ENCODE assay signal across 8 cellular contexts in the genomic region with DNA sequence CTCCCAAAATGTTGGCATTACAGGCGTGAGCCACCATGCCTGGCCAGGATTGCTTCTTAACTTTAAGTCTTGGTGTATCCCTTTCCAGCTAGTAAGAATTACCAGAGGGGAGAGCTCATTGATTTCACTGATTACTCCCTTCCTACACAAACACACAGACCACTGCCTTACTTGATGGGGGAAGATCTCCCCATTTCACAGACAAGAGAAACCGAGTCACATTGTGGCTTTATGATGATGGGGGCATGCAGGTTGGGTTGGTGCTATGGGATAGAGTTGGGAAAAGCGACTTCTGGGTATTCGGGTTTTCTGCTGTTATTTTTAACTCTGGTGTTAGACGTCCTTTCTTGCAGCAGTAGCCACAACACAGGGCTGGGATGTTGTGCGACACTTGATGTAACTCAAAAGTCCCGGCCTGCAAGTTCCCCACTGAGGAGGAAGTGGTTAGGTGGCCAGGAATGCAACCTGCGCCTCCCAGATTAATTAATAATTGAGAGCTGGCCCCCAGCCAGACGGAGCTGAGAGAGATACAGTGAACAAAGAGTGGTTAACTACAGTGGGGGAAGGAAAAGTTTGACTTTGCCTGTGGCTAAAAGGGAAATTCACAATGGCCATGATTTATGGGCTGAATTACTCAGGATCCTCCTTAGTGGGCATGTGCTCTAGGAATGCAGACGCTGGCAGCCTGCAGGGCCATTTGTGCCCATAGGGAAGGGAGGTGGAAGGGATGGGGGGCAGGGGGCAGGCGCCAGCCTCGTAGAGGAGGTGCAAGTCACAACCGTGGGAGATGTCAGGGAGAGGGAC.
DNase-seq lines count a peak whose midpoint lies in the region; ATAC-seq and TF ChIP-seq lines count a peak whose summit lies in the region.

No MANE protein-coding gene starts in this region.

- H3K4me2 ChIP-seq in MM.1S (ENCODE audit: low read depth, low read length) (0 out of 2 replicates have a peak overlapping the region, but pooled peaks have one; percentile 0), osteoblast (ENCODE audit: insufficient read depth, low read length) (peak overlapping the region; percentile 34)

- intact Hi-C loops in breast epithelium (cut with DNase I; ENCODE audit: low total_unique reads) = loop anchor here (10.0 kb wide), 1 partner anchor 61 kb away; a partner anchor contains a TSS
- intact Hi-C loops in sciatic nerve (cut with DNase I) = no loop called here

- no peak for TF ChIP-seq POLR2A in breast epithelium (IDR thresholded peaks at IDR 0.05)

- H3K27me3 ChIP-seq in MM.1S (replicated peaks; ENCODE audit: insufficient read depth, low read length) (peaks cover 23% of the 10 kb centered on the region; the same call in 1 of the 2 replicates), breast epithelium (no peaks in the 10 kb centered on the region), osteoblast (ENCODE audit: insufficient read depth, low read length) (no peaks in the 10 kb centered on the region)

- H3K9ac ChIP-seq in MM.1S (ENCODE audit: low read length) = no peak overlapping the region

- DNase-seq in AG20443 (ENCODE audit: low spot score) (peak; percentile 44), MM.1S (peak; percentile 39), breast epithelium (ENCODE audit: low spot score in 2 of 2) (peak; percentile 72 to 93), osteoblast (ENCODE audit: insufficient read length, low spot score, missing footprints) (peak; percentile 73), sciatic nerve (ENCODE audit: low spot score) (no peak)

- H3K4me3 ChIP-seq in MM.1S (ENCODE audit: low read length) (no peak overlapping the region), breast epithelium (no peak overlapping the region), osteoblast (ENCODE audit: insufficient read depth, low read length) (no peak overlapping the region)

- H4K20me1 ChIP-seq in MM.1S (ENCODE audit: insufficient read depth, low read length) (no peaks in the 10 kb centered on the region), osteoblast (ENCODE audit: insufficient read depth, low read length) (peaks cover 75% of the 10 kb centered on the region)

- H3K9me2 ChIP-seq in MM.1S (replicated peaks; ENCODE audit: insufficient read depth, low read length) = no peaks in the 10 kb centered on the region

- H3K4me1 ChIP-seq in MM.1S (ENCODE audit: low read length) = no peaks in the 10 kb centered on the region
- H3K4me1 ChIP-seq in breast epithelium = peaks cover 23 to 39% of the 10 kb centered on the region in 2 donors
- peaks cover 63% of the 10 kb centered on the region for H3K4me1 ChIP-seq in osteoblast (ENCODE audit: insufficient read depth, low read length)

- ATAC-seq in GM21529 (IDR thresholded peaks at IDR 0.05; ENCODE audit: unreplicated experiment) = peak; percentile 69
- ATAC-seq in HG02870 (IDR thresholded peaks at IDR 0.05; ENCODE audit: unreplicated experiment) = no peak
- no peak for ATAC-seq in activated CD4-positive, CD25-positive, alpha-beta regulatory T cell treated with anti-CD3 and anti-CD28 coated beads, Interleukin-2, amount 50 U/mL, for 24 hours
- ATAC-seq in sciatic nerve = no peak

- H3K9me3 ChIP-seq in MM.1S (replicated peaks; ENCODE audit: insufficient read depth, low read length) = no peaks in the 10 kb centered on the region
- H3K9me3 ChIP-seq in breast epithelium = no peaks in the 10 kb centered on the region
- no peaks in the 10 kb centered on the region for H3K9me3 ChIP-seq in osteoblast (ENCODE audit: low read depth, low read length)

- no peaks in the 10 kb centered on the region for H3F3A ChIP-seq in MM.1S (ENCODE audit: insufficient read depth, low read length)

- no peak overlapping the region for H3K27ac ChIP-seq in MM.1S (ENCODE audit: low read length)
- H3K27ac ChIP-seq in breast epithelium = peak overlapping the region; percentile 53 to 69
- H3K27ac ChIP-seq in osteoblast (ENCODE audit: low read depth, low read length) = peak overlapping the region; percentile 14

- H3K36me3 ChIP-seq in MM.1S (replicated peaks; ENCODE audit: insufficient read depth, low read length) (no peaks in the 10 kb centered on the region), breast epithelium (no peaks in the 10 kb centered on the region), osteoblast (ENCODE audit: insufficient read depth, low read length) (peaks cover 5% of the 10 kb centered on the region)

- TF ChIP-seq CTCF in MM.1S (IDR thresholded peaks at IDR 0.05; ENCODE audit: low read length) (no peak), breast epithelium (IDR thresholded peaks at IDR 0.05) (no peak), osteoblast (IDR thresholded peaks at IDR 0.05; ENCODE audit: extremely low read depth, low read depth, low read length) (no peak)

- no peak overlapping the region for H2AFZ ChIP-seq in MM.1S (ENCODE audit: low read length)
- no peak overlapping the region for H2AFZ ChIP-seq in osteoblast (ENCODE audit: low read length)

- H3K79me2 ChIP-seq in MM.1S (ENCODE audit: low read length) (no peaks in the 10 kb centered on the region), osteoblast (ENCODE audit: insufficient read depth, low read length) (peaks cover 89% of the 10 kb centered on the region)
